In the genomic region with DNA sequence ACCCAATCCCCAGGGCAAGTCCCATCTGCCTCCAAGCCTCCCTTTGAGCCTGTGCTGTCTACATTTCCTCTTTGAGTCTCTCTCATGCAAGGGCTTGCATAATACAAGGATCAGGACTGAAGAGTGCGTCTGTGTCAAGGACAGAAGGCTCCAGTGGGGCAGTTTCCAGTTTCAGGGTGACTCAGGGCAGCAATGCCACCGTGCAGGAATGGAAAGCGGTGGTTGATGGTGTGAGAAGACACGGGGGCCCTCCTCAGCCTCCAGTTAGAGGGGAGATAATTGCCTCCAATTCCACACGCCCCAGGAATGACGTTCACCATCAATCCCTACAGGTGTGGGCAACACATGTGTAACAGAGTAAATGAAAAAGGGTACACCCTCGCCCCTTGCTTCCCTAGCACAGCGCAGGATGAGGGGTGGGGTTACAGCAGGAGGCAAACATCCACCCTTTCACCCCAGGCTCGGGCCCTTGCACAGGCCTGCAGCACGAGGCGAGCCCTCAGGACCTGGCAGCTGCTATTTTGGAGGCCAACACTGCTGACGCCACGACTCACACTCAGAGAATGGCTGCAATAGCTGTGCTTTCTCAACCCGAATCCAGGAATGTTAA, we compare ENCODE assay signal across 1 cellular context.
A peak's percentile ranks its signal among the peaks of the same experiment; 100 is the strongest.
TF ChIP-seq lines count a peak whose summit lies in the region.

No MANE protein-coding gene starts in this region.

TF ChIP-seq in HepG2, 621 proteins besides CTCF, POLR2A, EP300 and RAD21 (continued from another document and continues in another):
- TF ChIP-seq, protein P1, sequence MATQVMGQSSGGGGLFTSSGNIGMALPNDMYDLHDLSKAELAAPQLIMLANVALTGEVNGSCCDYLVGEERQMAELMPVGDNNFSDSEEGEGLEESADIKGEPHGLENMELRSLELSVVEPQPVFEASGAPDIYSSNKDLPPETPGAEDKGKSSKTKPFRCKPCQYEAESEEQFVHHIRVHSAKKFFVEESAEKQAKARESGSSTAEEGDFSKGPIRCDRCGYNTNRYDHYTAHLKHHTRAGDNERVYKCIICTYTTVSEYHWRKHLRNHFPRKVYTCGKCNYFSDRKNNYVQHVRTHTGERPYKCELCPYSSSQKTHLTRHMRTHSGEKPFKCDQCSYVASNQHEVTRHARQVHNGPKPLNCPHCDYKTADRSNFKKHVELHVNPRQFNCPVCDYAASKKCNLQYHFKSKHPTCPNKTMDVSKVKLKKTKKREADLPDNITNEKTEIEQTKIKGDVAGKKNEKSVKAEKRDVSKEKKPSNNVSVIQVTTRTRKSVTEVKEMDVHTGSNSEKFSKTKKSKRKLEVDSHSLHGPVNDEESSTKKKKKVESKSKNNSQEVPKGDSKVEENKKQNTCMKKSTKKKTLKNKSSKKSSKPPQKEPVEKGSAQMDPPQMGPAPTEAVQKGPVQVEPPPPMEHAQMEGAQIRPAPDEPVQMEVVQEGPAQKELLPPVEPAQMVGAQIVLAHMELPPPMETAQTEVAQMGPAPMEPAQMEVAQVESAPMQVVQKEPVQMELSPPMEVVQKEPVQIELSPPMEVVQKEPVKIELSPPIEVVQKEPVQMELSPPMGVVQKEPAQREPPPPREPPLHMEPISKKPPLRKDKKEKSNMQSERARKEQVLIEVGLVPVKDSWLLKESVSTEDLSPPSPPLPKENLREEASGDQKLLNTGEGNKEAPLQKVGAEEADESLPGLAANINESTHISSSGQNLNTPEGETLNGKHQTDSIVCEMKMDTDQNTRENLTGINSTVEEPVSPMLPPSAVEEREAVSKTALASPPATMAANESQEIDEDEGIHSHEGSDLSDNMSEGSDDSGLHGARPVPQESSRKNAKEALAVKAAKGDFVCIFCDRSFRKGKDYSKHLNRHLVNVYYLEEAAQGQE (IDR thresholded peaks at IDR 0.05; ENCODE audit: borderline replicate concordance in 1 of 2, low read depth in 1 of 2, low read length in 2 of 2), result no peak
- TF ChIP-seq SAP130 (CRISPR knock-in tag; IDR thresholded peaks at IDR 0.05; ENCODE audit: low read depth) (peak; percentile 57), ARNTL (CRISPR knock-in tag; IDR thresholded peaks at IDR 0.05) (no peak), NFKBIZ (CRISPR knock-in tag; IDR thresholded peaks at IDR 0.05) (no peak), ZBTB7B (CRISPR knock-in tag; IDR thresholded peaks at IDR 0.05) (peak; percentile 39; the same call in 1 of the 2 replicates), ESRRA (CRISPR knock-in tag; IDR thresholded peaks at IDR 0.05; ENCODE audit: low read depth) (no peak), ZNF260 (CRISPR knock-in tag; IDR thresholded peaks at IDR 0.05; ENCODE audit: borderline replicate concordance, low read depth) (no peak), STAG1 (CRISPR knock-in tag; IDR thresholded peaks at IDR 0.05) (peak; percentile 5; the same call in 1 of the 2 replicates), AGO1 (IDR thresholded peaks at IDR 0.05; ENCODE audit: low read depth, low read length, poor library complexity, severe bottlenecking) (no peak), ZNF335 (CRISPR knock-in tag; IDR thresholded peaks at IDR 0.05) (peak; percentile 43; the same call in 1 of the 2 replicates), IRF2 (CRISPR knock-in tag; IDR thresholded peaks at IDR 0.05) (peak; percentile 39; the same call in 1 of the 2 replicates), CREB1 (IDR thresholded peaks at IDR 0.05) (no peak), CREB1 (CRISPR knock-in tag; IDR thresholded peaks at IDR 0.05) (no peak), ZBTB38 (CRISPR knock-in tag; IDR thresholded peaks at IDR 0.05) (no peak), FOXA3 (CRISPR knock-in tag; IDR thresholded peaks at IDR 0.05) (peak; percentile 40; the same call in 1 of the 2 replicates), ZNF570 (CRISPR knock-in tag; IDR thresholded peaks at IDR 0.05; ENCODE audit: borderline replicate concordance) (no peak), PAF1 (CRISPR knock-in tag; IDR thresholded peaks at IDR 0.05) (0 out of 2 replicates have a peak, but pooled peaks have one; percentile 33), CEBPG (CRISPR knock-in tag; IDR thresholded peaks at IDR 0.05) (peak; percentile 92), ZNF703 (CRISPR knock-in tag; IDR thresholded peaks at IDR 0.05; ENCODE audit: borderline replicate concordance) (0 out of 2 replicates have a peak, but pooled peaks have one; percentile 36), FLYWCH1 (CRISPR knock-in tag; IDR thresholded peaks at IDR 0.05) (0 out of 2 replicates have a peak, but pooled peaks have one; percentile 34), ZNF253 (CRISPR knock-in tag; IDR thresholded peaks at IDR 0.05; ENCODE audit: borderline replicate concordance) (no peak), ZFX (CRISPR knock-in tag; IDR thresholded peaks at IDR 0.05; ENCODE audit: low read depth) (peak; percentile 18; the same call in 1 of the 2 replicates), ELF3 (CRISPR knock-in tag; IDR thresholded peaks at IDR 0.05) (peak; percentile 61; the same call in 1 of the 2 replicates), ZMYM4 (CRISPR knock-in tag; IDR thresholded peaks at IDR 0.05) (0 out of 2 replicates have a peak, but pooled peaks have one; percentile 20), ZNF333 (CRISPR knock-in tag; IDR thresholded peaks at IDR 0.05; ENCODE audit: borderline replicate concordance) (no peak), NONO (IDR thresholded peaks at IDR 0.05) (no peak), NONO (CRISPR knock-in tag; conservative IDR thresholded peaks at IDR 0.05) (0 out of 2 replicates have a peak, but pooled peaks have one; percentile 4), FOSL2 (CRISPR knock-in tag; IDR thresholded peaks at IDR 0.05) (peak; percentile 54), ZNF292 (CRISPR knock-in tag; IDR thresholded peaks at IDR 0.05; ENCODE audit: borderline replicate concordance, low read depth) (peak; percentile 79; the same call in 1 of the 2 replicates), RXRA (CRISPR knock-in tag; IDR thresholded peaks at IDR 0.05) (peak; percentile 49; the same call in 1 of the 2 replicates)
- TF ChIP-seq, protein P2, sequence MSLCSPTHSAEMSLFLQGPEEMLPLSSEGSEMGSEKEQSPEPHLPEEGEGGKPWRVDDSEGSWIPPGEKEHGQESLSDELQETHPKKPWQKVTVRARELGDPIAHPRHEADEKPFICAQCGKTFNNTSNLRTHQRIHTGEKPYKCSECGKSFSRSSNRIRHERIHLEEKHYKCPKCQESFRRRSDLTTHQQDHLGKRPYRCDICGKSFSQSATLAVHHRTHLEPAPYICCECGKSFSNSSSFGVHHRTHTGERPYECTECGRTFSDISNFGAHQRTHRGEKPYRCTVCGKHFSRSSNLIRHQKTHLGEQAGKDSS (CRISPR knock-in tag; IDR thresholded peaks at IDR 0.05; ENCODE audit: borderline replicate concordance, low read depth), result no peak
- TF ChIP-seq, protein P3, sequence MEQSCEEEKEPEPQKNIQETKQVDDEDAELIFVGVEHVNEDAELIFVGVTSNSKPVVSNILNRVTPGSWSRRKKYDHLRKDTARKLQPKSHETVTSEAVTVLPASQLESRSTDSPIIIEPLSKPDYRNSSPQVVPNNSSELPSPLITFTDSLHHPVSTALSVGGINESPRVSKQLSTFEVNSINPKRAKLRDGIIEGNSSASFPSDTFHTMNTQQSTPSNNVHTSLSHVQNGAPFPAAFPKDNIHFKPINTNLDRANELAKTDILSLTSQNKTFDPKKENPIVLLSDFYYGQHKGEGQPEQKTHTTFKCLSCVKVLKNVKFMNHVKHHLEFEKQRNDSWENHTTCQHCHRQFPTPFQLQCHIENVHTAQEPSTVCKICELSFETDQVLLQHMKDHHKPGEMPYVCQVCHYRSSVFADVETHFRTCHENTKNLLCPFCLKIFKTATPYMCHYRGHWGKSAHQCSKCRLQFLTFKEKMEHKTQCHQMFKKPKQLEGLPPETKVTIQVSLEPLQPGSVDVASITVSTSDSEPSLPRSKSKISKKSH (CRISPR knock-in tag; IDR thresholded peaks at IDR 0.05; ENCODE audit: borderline replicate concordance), result 0 out of 2 replicates have a peak, but pooled peaks have one; percentile 59
- TF ChIP-seq, protein P4, sequence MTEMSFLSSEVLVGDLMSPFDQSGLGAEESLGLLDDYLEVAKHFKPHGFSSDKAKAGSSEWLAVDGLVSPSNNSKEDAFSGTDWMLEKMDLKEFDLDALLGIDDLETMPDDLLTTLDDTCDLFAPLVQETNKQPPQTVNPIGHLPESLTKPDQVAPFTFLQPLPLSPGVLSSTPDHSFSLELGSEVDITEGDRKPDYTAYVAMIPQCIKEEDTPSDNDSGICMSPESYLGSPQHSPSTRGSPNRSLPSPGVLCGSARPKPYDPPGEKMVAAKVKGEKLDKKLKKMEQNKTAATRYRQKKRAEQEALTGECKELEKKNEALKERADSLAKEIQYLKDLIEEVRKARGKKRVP (CRISPR knock-in tag; IDR thresholded peaks at IDR 0.05), result peak in 1 of 2 experiments; percentile 28; a peak in 1 of 4 replicates
- TF ChIP-seq, protein P5, sequence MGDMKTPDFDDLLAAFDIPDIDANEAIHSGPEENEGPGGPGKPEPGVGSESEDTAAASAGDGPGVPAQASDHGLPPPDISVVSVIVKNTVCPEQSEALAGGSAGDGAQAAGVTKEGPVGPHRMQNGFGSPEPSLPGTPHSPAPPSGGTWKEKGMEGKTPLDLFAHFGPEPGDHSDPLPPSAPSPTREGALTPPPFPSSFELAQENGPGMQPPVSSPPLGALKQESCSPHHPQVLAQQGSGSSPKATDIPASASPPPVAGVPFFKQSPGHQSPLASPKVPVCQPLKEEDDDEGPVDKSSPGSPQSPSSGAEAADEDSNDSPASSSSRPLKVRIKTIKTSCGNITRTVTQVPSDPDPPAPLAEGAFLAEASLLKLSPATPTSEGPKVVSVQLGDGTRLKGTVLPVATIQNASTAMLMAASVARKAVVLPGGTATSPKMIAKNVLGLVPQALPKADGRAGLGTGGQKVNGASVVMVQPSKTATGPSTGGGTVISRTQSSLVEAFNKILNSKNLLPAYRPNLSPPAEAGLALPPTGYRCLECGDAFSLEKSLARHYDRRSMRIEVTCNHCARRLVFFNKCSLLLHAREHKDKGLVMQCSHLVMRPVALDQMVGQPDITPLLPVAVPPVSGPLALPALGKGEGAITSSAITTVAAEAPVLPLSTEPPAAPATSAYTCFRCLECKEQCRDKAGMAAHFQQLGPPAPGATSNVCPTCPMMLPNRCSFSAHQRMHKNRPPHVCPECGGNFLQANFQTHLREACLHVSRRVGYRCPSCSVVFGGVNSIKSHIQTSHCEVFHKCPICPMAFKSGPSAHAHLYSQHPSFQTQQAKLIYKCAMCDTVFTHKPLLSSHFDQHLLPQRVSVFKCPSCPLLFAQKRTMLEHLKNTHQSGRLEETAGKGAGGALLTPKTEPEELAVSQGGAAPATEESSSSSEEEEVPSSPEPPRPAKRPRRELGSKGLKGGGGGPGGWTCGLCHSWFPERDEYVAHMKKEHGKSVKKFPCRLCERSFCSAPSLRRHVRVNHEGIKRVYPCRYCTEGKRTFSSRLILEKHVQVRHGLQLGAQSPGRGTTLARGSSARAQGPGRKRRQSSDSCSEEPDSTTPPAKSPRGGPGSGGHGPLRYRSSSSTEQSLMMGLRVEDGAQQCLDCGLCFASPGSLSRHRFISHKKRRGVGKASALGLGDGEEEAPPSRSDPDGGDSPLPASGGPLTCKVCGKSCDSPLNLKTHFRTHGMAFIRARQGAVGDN (CRISPR knock-in tag; IDR thresholded peaks at IDR 0.05), result peak; percentile 67
- TF ChIP-seq, protein P6, sequence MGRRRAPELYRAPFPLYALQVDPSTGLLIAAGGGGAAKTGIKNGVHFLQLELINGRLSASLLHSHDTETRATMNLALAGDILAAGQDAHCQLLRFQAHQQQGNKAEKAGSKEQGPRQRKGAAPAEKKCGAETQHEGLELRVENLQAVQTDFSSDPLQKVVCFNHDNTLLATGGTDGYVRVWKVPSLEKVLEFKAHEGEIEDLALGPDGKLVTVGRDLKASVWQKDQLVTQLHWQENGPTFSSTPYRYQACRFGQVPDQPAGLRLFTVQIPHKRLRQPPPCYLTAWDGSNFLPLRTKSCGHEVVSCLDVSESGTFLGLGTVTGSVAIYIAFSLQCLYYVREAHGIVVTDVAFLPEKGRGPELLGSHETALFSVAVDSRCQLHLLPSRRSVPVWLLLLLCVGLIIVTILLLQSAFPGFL (CRISPR knock-in tag; IDR thresholded peaks at IDR 0.05), result no peak
- TF ChIP-seq, protein P7, sequence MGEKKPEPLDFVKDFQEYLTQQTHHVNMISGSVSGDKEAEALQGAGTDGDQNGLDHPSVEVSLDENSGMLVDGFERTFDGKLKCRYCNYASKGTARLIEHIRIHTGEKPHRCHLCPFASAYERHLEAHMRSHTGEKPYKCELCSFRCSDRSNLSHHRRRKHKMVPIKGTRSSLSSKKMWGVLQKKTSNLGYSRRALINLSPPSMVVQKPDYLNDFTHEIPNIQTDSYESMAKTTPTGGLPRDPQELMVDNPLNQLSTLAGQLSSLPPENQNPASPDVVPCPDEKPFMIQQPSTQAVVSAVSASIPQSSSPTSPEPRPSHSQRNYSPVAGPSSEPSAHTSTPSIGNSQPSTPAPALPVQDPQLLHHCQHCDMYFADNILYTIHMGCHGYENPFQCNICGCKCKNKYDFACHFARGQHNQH (CRISPR knock-in tag; IDR thresholded peaks at IDR 0.05), result peak; percentile 48; the same call in 1 of the 2 replicates
- TF ChIP-seq, protein P8, sequence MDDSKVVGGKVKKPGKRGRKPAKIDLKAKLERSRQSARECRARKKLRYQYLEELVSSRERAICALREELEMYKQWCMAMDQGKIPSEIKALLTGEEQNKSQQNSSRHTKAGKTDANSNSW (CRISPR knock-in tag; IDR thresholded peaks at IDR 0.05; ENCODE audit: borderline replicate concordance), result no peak
- TF ChIP-seq, protein P9, sequence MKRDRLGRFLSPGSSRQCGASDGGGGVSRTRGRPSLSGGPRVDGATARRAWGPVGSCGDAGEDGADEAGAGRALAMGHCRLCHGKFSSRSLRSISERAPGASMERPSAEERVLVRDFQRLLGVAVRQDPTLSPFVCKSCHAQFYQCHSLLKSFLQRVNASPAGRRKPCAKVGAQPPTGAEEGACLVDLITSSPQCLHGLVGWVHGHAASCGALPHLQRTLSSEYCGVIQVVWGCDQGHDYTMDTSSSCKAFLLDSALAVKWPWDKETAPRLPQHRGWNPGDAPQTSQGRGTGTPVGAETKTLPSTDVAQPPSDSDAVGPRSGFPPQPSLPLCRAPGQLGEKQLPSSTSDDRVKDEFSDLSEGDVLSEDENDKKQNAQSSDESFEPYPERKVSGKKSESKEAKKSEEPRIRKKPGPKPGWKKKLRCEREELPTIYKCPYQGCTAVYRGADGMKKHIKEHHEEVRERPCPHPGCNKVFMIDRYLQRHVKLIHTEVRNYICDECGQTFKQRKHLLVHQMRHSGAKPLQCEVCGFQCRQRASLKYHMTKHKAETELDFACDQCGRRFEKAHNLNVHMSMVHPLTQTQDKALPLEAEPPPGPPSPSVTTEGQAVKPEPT (CRISPR knock-in tag; IDR thresholded peaks at IDR 0.05; ENCODE audit: low read depth), result 0 out of 2 replicates have a peak, but pooled peaks have one; percentile 24
- TF ChIP-seq, protein P10, sequence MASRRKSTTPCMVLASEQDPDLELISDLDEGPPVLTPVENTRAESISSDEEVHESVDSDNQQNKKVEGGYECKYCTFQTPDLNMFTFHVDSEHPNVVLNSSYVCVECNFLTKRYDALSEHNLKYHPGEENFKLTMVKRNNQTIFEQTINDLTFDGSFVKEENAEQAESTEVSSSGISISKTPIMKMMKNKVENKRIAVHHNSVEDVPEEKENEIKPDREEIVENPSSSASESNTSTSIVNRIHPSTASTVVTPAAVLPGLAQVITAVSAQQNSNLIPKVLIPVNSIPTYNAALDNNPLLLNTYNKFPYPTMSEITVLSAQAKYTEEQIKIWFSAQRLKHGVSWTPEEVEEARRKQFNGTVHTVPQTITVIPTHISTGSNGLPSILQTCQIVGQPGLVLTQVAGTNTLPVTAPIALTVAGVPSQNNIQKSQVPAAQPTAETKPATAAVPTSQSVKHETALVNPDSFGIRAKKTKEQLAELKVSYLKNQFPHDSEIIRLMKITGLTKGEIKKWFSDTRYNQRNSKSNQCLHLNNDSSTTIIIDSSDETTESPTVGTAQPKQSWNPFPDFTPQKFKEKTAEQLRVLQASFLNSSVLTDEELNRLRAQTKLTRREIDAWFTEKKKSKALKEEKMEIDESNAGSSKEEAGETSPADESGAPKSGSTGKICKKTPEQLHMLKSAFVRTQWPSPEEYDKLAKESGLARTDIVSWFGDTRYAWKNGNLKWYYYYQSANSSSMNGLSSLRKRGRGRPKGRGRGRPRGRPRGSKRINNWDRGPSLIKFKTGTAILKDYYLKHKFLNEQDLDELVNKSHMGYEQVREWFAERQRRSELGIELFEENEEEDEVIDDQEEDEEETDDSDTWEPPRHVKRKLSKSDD (CRISPR knock-in tag; IDR thresholded peaks at IDR 0.05; ENCODE audit: low read depth), result 0 out of 2 replicates have a peak, but pooled peaks have one; percentile 62
